7 cellular contexts compared by ENCODE assay signal in the genomic region with DNA sequence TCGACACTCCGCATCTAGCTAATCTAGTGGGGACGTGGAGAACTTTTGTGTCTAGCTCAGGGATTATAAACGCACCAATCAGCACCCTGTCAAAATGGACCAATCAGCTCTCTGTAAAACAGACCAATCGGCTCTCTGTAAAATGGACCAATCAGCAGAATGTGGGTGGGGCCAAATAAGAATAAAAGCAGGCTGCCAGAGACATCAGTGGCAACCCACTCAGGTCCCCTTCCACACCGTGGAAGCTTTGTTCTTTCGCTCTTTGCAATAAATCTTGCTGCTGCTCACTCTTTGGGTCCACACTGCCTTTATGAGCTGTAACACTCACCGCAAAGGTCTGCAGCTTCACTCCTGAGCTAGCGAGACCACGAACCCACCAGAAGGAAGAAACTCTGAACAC. TPM values are rescaled to one million over a fixed set of nuclear protein-coding genes. Genes with fewer than 3 reads are reported as not detected.
A peak's percentile ranks its signal among the peaks of the same experiment; 100 is the strongest.
DNase-seq lines count a peak whose midpoint lies in the region; ATAC-seq, FAIRE-seq and TF ChIP-seq lines count a peak whose summit lies in the region.
"Not testable (repeated sequence)": the region's sequence is repeated elsewhere in the genome, so short reads cannot be mapped to it uniquely, and the experiment has no call there.

No MANE protein-coding gene starts in this region.

- H3K4me3 ChIP-seq in CD4-positive, CD25-positive, alpha-beta regulatory T cell (ENCODE audit: low read depth, low read length); K562: not testable (repeated sequence)

- not testable (repeated sequence) for TF ChIP-seq CTCF in K562 (IDR thresholded peaks at IDR 0.05 in 2 of 3, conservative IDR thresholded peaks at IDR 0.05 in 1 of 3; ENCODE audit: insufficient read depth in 2 of 3, low read depth in 1 of 3, low read length in 3 of 3)

- peaks cover 0 to 11% (median 0%) of the 10 kb centered on the region in 4 donors for H3K4me1 Mint-ChIP-seq in CD4-positive, CD25-positive, alpha-beta regulatory T cell
- peaks cover 0 to 20% (median 0%) of the 10 kb centered on the region in 3 donors for H3K4me1 Mint-ChIP-seq in T-cell
- not testable (repeated sequence) for H3K4me1 Mint-ChIP-seq in activated CD4-positive, alpha-beta T cell treated with anti-CD3 and anti-CD28 coated beads, Interleukin-2, amount 10 ng/mL, durations not matched to agents 24 days and 14 days; activated naive CD4-positive, alpha-beta T cell treated with anti-CD3 and anti-CD28 coated beads, Interleukin-2, amount 50 U/mL, for 24 hours
- peaks cover 17% of the 10 kb centered on the region for H3K4me1 Mint-ChIP-seq in activated T-cell treated with anti-CD3 and anti-CD28 coated beads, Interleukin-2, amount 50 U/mL, for 24 hours (ENCODE audit: low read depth)
- peaks cover 0 to 19% (median 17%) of the 10 kb centered on the region in 4 donors for H3K4me1 Mint-ChIP-seq in naive thymus-derived CD8-positive, alpha-beta T cell

- not testable (repeated sequence) for H3K36me3 ChIP-seq in CD4-positive, CD25-positive, alpha-beta regulatory T cell (ENCODE audit: control insufficient read depth, insufficient read depth, low read length); K562 (ENCODE audit: control insufficient read depth, insufficient read depth, low read length)

- H4K20me1 ChIP-seq in K562 (replicated peaks; ENCODE audit: control insufficient read depth, insufficient read depth, low read length), result not testable (repeated sequence)

- peak overlapping the region in 3 of 4 donors; percentile 32 to 85 (median 47) for H3K4me3 Mint-ChIP-seq in CD4-positive, CD25-positive, alpha-beta regulatory T cell
- peak overlapping the region in 1 of 3 donors; percentile 32 for H3K4me3 Mint-ChIP-seq in T-cell
- peak overlapping the region; percentile 44 for H3K4me3 Mint-ChIP-seq in activated CD4-positive, alpha-beta T cell treated with anti-CD3 and anti-CD28 coated beads, Interleukin-2, amount 10 ng/mL, durations not matched to agents 24 days and 14 days
- peak overlapping the region; percentile 18 for H3K4me3 Mint-ChIP-seq in activated T-cell treated with anti-CD3 and anti-CD28 coated beads, Interleukin-2, amount 50 U/mL, for 24 hours
- H3K4me3 Mint-ChIP-seq in activated naive CD4-positive, alpha-beta T cell treated with anti-CD3 and anti-CD28 coated beads, Interleukin-2, amount 50 U/mL, for 24 hours, result peak overlapping the region; percentile 64
- peak overlapping the region; percentile 67 to 83 (median 80) for H3K4me3 Mint-ChIP-seq in naive thymus-derived CD8-positive, alpha-beta T cell

- not testable (repeated sequence) for TF ChIP-seq RAD21 in K562 (CRISPR knock-in tag; conservative IDR thresholded peaks at IDR 0.05 in 1 of 2, IDR thresholded peaks at IDR 0.05 in 1 of 2)

- TF ChIP-seq POLR2A in K562 (conservative IDR thresholded peaks at IDR 0.05), result not testable (repeated sequence)

- 91% methylated on average over 7 of the region's 10 CpGs for WGBS in K562 (ENCODE audit: insufficient coverage, low coverage, missing lambda C conversion rate)

- H2AFZ ChIP-seq in K562 (ENCODE audit: low read depth, low read length), result not testable (repeated sequence)

- not testable (repeated sequence) for H3K27me3 Mint-ChIP-seq in CD4-positive, CD25-positive, alpha-beta regulatory T cell; T-cell; activated CD4-positive, alpha-beta T cell treated with anti-CD3 and anti-CD28 coated beads, Interleukin-2, amount 10 ng/mL, durations not matched to agents 24 days and 14 days; activated T-cell treated with anti-CD3 and anti-CD28 coated beads, Interleukin-2, amount 50 U/mL, for 24 hours; activated naive CD4-positive, alpha-beta T cell treated with anti-CD3 and anti-CD28 coated beads, Interleukin-2, amount 50 U/mL, for 24 hours; naive thymus-derived CD8-positive, alpha-beta T cell

- not testable (repeated sequence) for H3K9me1 ChIP-seq in K562 (ENCODE audit: control insufficient read depth, insufficient read depth, low read length)

- not testable (repeated sequence) for H3K36me3 Mint-ChIP-seq in CD4-positive, CD25-positive, alpha-beta regulatory T cell; T-cell; activated CD4-positive, alpha-beta T cell treated with anti-CD3 and anti-CD28 coated beads, Interleukin-2, amount 10 ng/mL, durations not matched to agents 24 days and 14 days (ENCODE audit: low read depth); activated T-cell treated with anti-CD3 and anti-CD28 coated beads, Interleukin-2, amount 50 U/mL, for 24 hours (ENCODE audit: low read depth); activated naive CD4-positive, alpha-beta T cell treated with anti-CD3 and anti-CD28 coated beads, Interleukin-2, amount 50 U/mL, for 24 hours; naive thymus-derived CD8-positive, alpha-beta T cell

- not testable (repeated sequence) for DNase-seq in CD4-positive, CD25-positive, alpha-beta regulatory T cell; activated CD4-positive, alpha-beta T cell treated with anti-CD3 and anti-CD28 coated beads, Interleukin-2, amount 10 ng/mL, durations not matched to agents 24 days and 14 days; activated T-cell treated with anti-CD3 and anti-CD28 coated beads, Interleukin-2, amount 50 U/mL, for 24 hours; K562 (ENCODE audit: extremely low read depth in 1 of 4, low spot score in 3 of 4)
- peak in 9 of 34 experiments; percentile 1 to 42 (median 22) for DNase-seq in T-cell
- DNase-seq in naive thymus-derived CD8-positive, alpha-beta T cell, result peak in 8 of 10 donors; percentile 37 to 66 (median 55)

- not testable (repeated sequence) for TF ChIP-seq EP300 in K562 (IDR thresholded peaks at IDR 0.05; ENCODE audit: low read length)

- not testable (repeated sequence) for ATAC-seq in CD4-positive, CD25-positive, alpha-beta regulatory T cell (ENCODE audit: low read depth in 2 of 2); T-cell (replicated peaks in 1 of 4); K562
- peak; percentile 14 to 20 for ATAC-seq in naive thymus-derived CD8-positive, alpha-beta T cell

- not testable (repeated sequence) for H3K27me3 ChIP-seq in CD4-positive, CD25-positive, alpha-beta regulatory T cell (ENCODE audit: control insufficient read depth, insufficient read depth, low read length); K562 (ENCODE audit: control insufficient read depth in 2 of 2, insufficient read depth in 2 of 2, low read length in 2 of 2)

- not testable (repeated sequence) for H3K9me3 ChIP-seq in CD4-positive, CD25-positive, alpha-beta regulatory T cell (ENCODE audit: control insufficient read depth in 2 of 2, low read length in 2 of 2); K562 (replicated peaks; ENCODE audit: control insufficient read depth, insufficient read depth, low read depth, low read length)

- H3K4me2 ChIP-seq in K562 (ENCODE audit: insufficient read depth, low read length), result not testable (repeated sequence)

- H3K79me2 ChIP-seq in K562 (ENCODE audit: control insufficient read depth, insufficient read depth, low read length), result peaks cover 16% of the 10 kb centered on the region; the same call in 2 of the 3 replicates

- H3K27ac ChIP-seq in CD4-positive, CD25-positive, alpha-beta regulatory T cell (ENCODE audit: insufficient read depth, low read length, poor library complexity, severe bottlenecking); K562 (ENCODE audit: extremely low read depth, low read depth, low read length): not testable (repeated sequence)

- H3K9me3 Mint-ChIP-seq in CD4-positive, CD25-positive, alpha-beta regulatory T cell; T-cell; activated CD4-positive, alpha-beta T cell treated with anti-CD3 and anti-CD28 coated beads, Interleukin-2, amount 10 ng/mL, durations not matched to agents 24 days and 14 days; activated T-cell treated with anti-CD3 and anti-CD28 coated beads, Interleukin-2, amount 50 U/mL, for 24 hours; activated naive CD4-positive, alpha-beta T cell treated with anti-CD3 and anti-CD28 coated beads, Interleukin-2, amount 50 U/mL, for 24 hours; naive thymus-derived CD8-positive, alpha-beta T cell: not testable (repeated sequence)

- BruUV-seq in K562 (replicated peaks; lab: Mats Ljungman, UMichigan), result not testable (repeated sequence)

- peaks cover 80% of the 10 kb centered on the region for H3K4me1 ChIP-seq in CD4-positive, CD25-positive, alpha-beta regulatory T cell (ENCODE audit: control insufficient read depth, insufficient read depth, low read length, poor library complexity, severe bottlenecking)
- peaks cover 0 to 31% of the 10 kb centered on the region in 2 experiments; a peak in 4 of 5 replicates for H3K4me1 ChIP-seq in K562 (replicated peaks in 1 of 2; ENCODE audit: control insufficient read depth in 2 of 2, insufficient read depth in 2 of 2, low read length in 2 of 2)

- CTCF ChIA-PET in T-cell (lab: Charles Lee), result interaction anchor here (0.6 to 0.9 kb wide), 3 partner anchors 26 to 92 kb away, joined by 3 to 4 read pairs (median 3); no protein-coding TSS in a partner anchor
- CTCF ChIA-PET in K562 (lab: Yijun Ruan, JAX; ENCODE audit: low intra/inter-chr PET ratio), result not testable (repeated sequence)

- H3K9ac ChIP-seq in K562 (ENCODE audit: insufficient read depth in 1 of 2, low read depth in 2 of 2, low read length in 2 of 2), result not testable (repeated sequence)

- POLR2A ChIA-PET in T-cell (lab: Charles Lee), result interaction anchor here in 1 of 2 donors (1.1 kb wide), 1 partner anchor 72 kb away, joined by 5 read pairs; no protein-coding TSS in a partner anchor
- POLR2A ChIA-PET in K562 (lab: Yijun Ruan, JAX), result interaction anchor here (0.6 to 8.5 kb wide), 3 partner anchors 16 to 324 kb away, joined by 3 to 70 read pairs (median 6); no protein-coding TSS in a partner anchor
- POLR2A ChIA-PET in naive thymus-derived CD8-positive, alpha-beta T cell (lab: Charles Lee), result interaction anchor here (1.0 to 6.9 kb wide), 3 partner anchors 15 to 39 kb away, joined by 3 to 39 read pairs (median 5); a partner anchor contains a TSS

- in situ Hi-C loops in K562 (cut with MboI), result not testable (repeated sequence)

- intact Hi-C loops in activated CD4-positive, alpha-beta T cell treated with anti-CD3 and anti-CD28 coated beads, Interleukin-2, amount 10 ng/mL, durations not matched to agents 24 days and 14 days (cut with micrococcal nuclease); K562 (cut with micrococcal nuclease): not testable (repeated sequence)

- peak overlapping the region; percentile 14 to 88 (median 57) for H3K27ac Mint-ChIP-seq in CD4-positive, CD25-positive, alpha-beta regulatory T cell
- H3K27ac Mint-ChIP-seq in T-cell, result peak overlapping the region; percentile 63 to 79
- H3K27ac Mint-ChIP-seq in activated CD4-positive, alpha-beta T cell treated with anti-CD3 and anti-CD28 coated beads, Interleukin-2, amount 10 ng/mL, durations not matched to agents 24 days and 14 days, result peak overlapping the region; percentile 62
- peak overlapping the region; percentile 76 for H3K27ac Mint-ChIP-seq in activated T-cell treated with anti-CD3 and anti-CD28 coated beads, Interleukin-2, amount 50 U/mL, for 24 hours
- peak overlapping the region; percentile 76 for H3K27ac Mint-ChIP-seq in activated naive CD4-positive, alpha-beta T cell treated with anti-CD3 and anti-CD28 coated beads, Interleukin-2, amount 50 U/mL, for 24 hours
- H3K27ac Mint-ChIP-seq in naive thymus-derived CD8-positive, alpha-beta T cell, result peak overlapping the region; percentile 63 to 94 (median 92)

- FAIRE-seq in K562 (lab: Jason Lieb, UNC), result not testable (repeated sequence)

RNA-seq across cellular contexts. Expression of a gene that starts 20.7 kb away (rescaled TPM):
- total RNA-seq in CD4-positive, CD25-positive, alpha-beta regulatory T cell, result 258 TPM
- polyA plus RNA-seq in CD4-positive, CD25-positive, alpha-beta regulatory T cell, result 10 to 100 TPM; 70.7 to 99.5 (median 72.4) TPM
- 100 to 1,000 TPM; 170 to 283 (median 177) TPM for total RNA-seq in T-cell
- total RNA-seq in activated CD4-positive, alpha-beta T cell treated with anti-CD3 and anti-CD28 coated beads, Interleukin-2, amount 10 ng/mL, durations not matched to agents 24 days and 14 days, result 81.7 and 86.0 TPM in 2 replicates
- total RNA-seq in K562 (2011; cell fraction: chromatin; rRNA removed; ENCODE audit: low replicate concordance), result 34.4 and 78.8 TPM in 2 replicates
- total RNA-seq in K562 (2011; cell fraction: nucleolus; rRNA removed), result 16.3 and 20.0 TPM in 2 replicates
- 38.6 and 69.9 TPM in 2 replicates for total RNA-seq in K562 (2011; cell fraction: nucleoplasm; rRNA removed)
- total RNA-seq in K562 (2014; rRNA removed), result 8.3 and 8.9 TPM in 2 replicates
- total RNA-seq in K562 (2014; rRNA removed; fragmentation: Illumina TruSeq; extraction: Trizol), result 6.0 and 6.9 TPM in 2 replicates
- total RNA-seq in K562 (2015; rRNA removed; fragmentation: Illumina TruSeq; extraction: Trizol), result 5.5 and 6.8 TPM in 2 replicates
- total RNA-seq in K562 (2021), result 13.8 and 17.1 TPM in 2 replicates
- 3.2 and 5.1 TPM in 2 replicates for polyA plus RNA-seq in K562 (2011; rRNA removed)
- polyA plus RNA-seq in K562 (2011; cell fraction: cytosol; rRNA removed), result 2.8 and 3.3 TPM in 2 replicates
- 4.5 and 10.2 TPM in 2 replicates for polyA plus RNA-seq in K562 (2011; cell fraction: nucleus; rRNA removed)
- polyA plus RNA-seq in K562 (2012), result 8.1 and 15.8 TPM in 2 replicates
- 6.2 and 7.2 TPM in 2 replicates for polyA plus RNA-seq in K562 (2014; fragmentation: Illumina TruSeq; extraction: Trizol)
- polyA plus RNA-seq in K562 (2014; fragmentation: Nextera tagmentation; extraction: Ambion mirVana), result 1 to 10 TPM in 1 of 2 experiments, under 1 TPM in 1; 0.89 to 2.4 TPM
- polyA plus RNA-seq in K562 (2014; rRNA removed), result 5.3 and 7.1 TPM in 2 replicates
- polyA minus RNA-seq in K562 (2011; rRNA and poly(A)+ RNA removed), result 10.5 and 18.0 TPM in 2 replicates
- polyA minus RNA-seq in K562 (2011; cell fraction: cytosol; rRNA and poly(A)+ RNA removed), result 4.7 and 7.4 TPM in 2 replicates
- 8.7 and 10.9 TPM in 2 replicates for polyA minus RNA-seq in K562 (2011; cell fraction: nucleus; rRNA and poly(A)+ RNA removed)
- total RNA-seq in naive thymus-derived CD8-positive, alpha-beta T cell, result 100 to 1,000 TPM; 216 to 222 TPM
- 100 to 1,000 TPM in 1 of 3 donors, 10 to 100 TPM in 2; 59.8 to 106 (median 97.3) TPM for polyA plus RNA-seq in naive thymus-derived CD8-positive, alpha-beta T cell
